Comparison of ENCODE assay signal across 8 cellular contexts in the genomic region with DNA sequence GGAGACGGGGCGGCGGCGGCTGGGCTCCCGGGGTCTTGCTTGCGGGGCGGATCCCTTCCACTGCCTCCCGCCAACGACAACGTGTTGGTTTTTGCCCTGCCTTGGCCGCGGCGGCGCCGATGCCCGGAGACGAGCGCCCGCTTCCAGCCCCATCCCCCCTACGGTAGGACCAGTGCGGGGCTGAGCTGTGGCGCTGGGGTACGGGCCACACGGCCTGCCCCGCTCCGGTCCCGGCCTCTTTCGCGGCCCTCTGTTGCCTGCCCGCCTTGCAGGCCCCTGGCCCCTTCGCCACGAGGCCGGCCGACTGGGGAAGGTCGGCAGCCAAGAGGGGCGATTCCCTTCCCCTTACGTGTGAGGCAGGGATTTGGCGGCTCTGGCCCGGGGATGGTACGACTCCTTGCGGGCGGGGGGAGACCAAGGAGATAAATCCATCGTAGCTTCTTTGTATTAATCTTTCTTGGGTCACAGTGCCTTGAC. TPM values are rescaled to one million over a fixed set of nuclear protein-coding genes. Genes with fewer than 3 reads are reported as not detected.
DNase-seq lines count a peak whose midpoint lies in the region; ATAC-seq and TF ChIP-seq lines count a peak whose summit lies in the region.

No MANE protein-coding gene starts in this region.

- CTCF ChIA-PET in MCF 10A (lab: Yijun Ruan, JAX), result interaction anchor here (0.8 to 2.0 kb wide), 8 partner anchors 9 to 352 kb away, joined by 3 to 19 read pairs (median 6); no protein-coding TSS in a partner anchor

- POLR2A ChIA-PET in MCF 10A (lab: Yijun Ruan, JAX), result interaction anchor here (0.6 to 3.2 kb wide), 30 partner anchors 9 to 616 kb away, joined by 3 to 27 read pairs (median 4); a partner anchor contains a TSS

- H3K27ac Mint-ChIP-seq in MCF 10A (ENCODE audit: low read depth, unreplicated experiment), result peak overlapping the region; percentile 92

- peaks cover 20% of the 10 kb centered on the region for H3K36me3 Mint-ChIP-seq in MCF 10A (ENCODE audit: insufficient read depth, unreplicated experiment)

- peak; percentile 41 for DNase-seq in AG08396 (ENCODE audit: low spot score)
- DNase-seq in SK-N-DZ (ENCODE audit: low spot score), result peak; percentile 43
- DNase-seq in MCF 10A (ENCODE audit: unreplicated experiment), result peak; percentile 55
- peak; percentile 46 for DNase-seq in iPS-NIHi7 (ENCODE audit: extremely low spot score)
- peak; percentile 2 to 9 for DNase-seq in stimulated activated CD4-positive, alpha-beta T cell treated with anti-CD3 and anti-CD28 coated beads, Interleukin-12 subunit alpha, Interleukin-12 subunit beta, amount 100 ng/mL, for 24 hours (ENCODE audit: low read depth in 2 of 2)
- no peak for DNase-seq in KG1 (lab: John Stamatoyannopoulos, UW)

- intact Hi-C loops in MCF 10A (cut with micrococcal nuclease), result loop anchor here (2.0 to 5.0 kb wide), 2 partner anchors 92 to 106 kb away; a partner anchor contains a TSS

- H3K27me3 Mint-ChIP-seq in MCF 10A (ENCODE audit: insufficient read depth, unreplicated experiment), result no peaks in the 10 kb centered on the region

- peaks cover 29% of the 10 kb centered on the region for H3K4me1 Mint-ChIP-seq in MCF 10A (ENCODE audit: insufficient read depth, unreplicated experiment)

- ATAC-seq in GM18907 (IDR thresholded peaks at IDR 0.05; ENCODE audit: unreplicated experiment) (peak; percentile 35), HG03135 (IDR thresholded peaks at IDR 0.05; ENCODE audit: unreplicated experiment) (peak; percentile 25)

- H3K4me3 Mint-ChIP-seq in MCF 10A (ENCODE audit: unreplicated experiment), result peak overlapping the region; percentile 87

- no peak for TF ChIP-seq CTCF in MCF 10A (IDR thresholded peaks at IDR 0.05; ENCODE audit: unreplicated experiment)

- no TSS peak for BruUV-seq in MCF 10A (replicated peaks; lab: Mats Ljungman, UMichigan)

- H3K9me3 Mint-ChIP-seq in MCF 10A (ENCODE audit: unreplicated experiment), result no peaks in the 10 kb centered on the region

RNA-seq across cellular contexts. Expression of a gene that starts 0.5 kb away (rescaled TPM):
- polyA plus RNA-seq in SK-N-DZ (2014; cell fraction: cytosol; rRNA removed), result 247 and 268 TPM in 2 replicates
- polyA plus RNA-seq in SK-N-DZ (2014; cell fraction: nucleus; rRNA removed), result 125 and 132 TPM in 2 replicates
- 365 and 420 TPM in 2 replicates for total RNA-seq in MCF 10A (2022)

RNA-seq across cellular contexts. Expression of a gene that starts 35.2 kb away (rescaled TPM):
- 0.22 and 3.7 TPM in 2 replicates for polyA plus RNA-seq in SK-N-DZ (2014; cell fraction: cytosol; rRNA removed)
- 1.9 and 2.2 TPM in 2 replicates for polyA plus RNA-seq in SK-N-DZ (2014; cell fraction: nucleus; rRNA removed)
- 6.7 and 12.6 TPM in 2 replicates for total RNA-seq in MCF 10A (2022)
